Comparison of ENCODE assay signal across 15 cellular contexts in genomic region chr17:49814781-49815496, GRCh38. TPM values are rescaled to one million over a fixed set of nuclear protein-coding genes. Genes with fewer than 3 reads are reported as not detected.
DNase-seq lines count a peak whose midpoint lies in the region; ATAC-seq, FAIRE-seq and TF ChIP-seq lines count a peak whose summit lies in the region.
"Had no signal": no experiment of that assay in that cellular context is flagged by ENCODE, and none has a peak within 500 bp of the region (broad histone marks: within the 10 kb centered on the region; RNA-seq: fewer than 3 reads in every experiment).

No MANE protein-coding gene starts in this region.

- H2AFZ ChIP-seq in H1 (ENCODE audit: low read length): no peak overlapping the region

- no peaks in the 10 kb centered on the region for H3K27me3 ChIP-seq in H1 (replicated peaks in 1 of 4; ENCODE audit: control insufficient read depth in 3 of 4, extremely low read depth in 1 of 4, insufficient read depth in 3 of 4, low read length in 3 of 4)
- no peaks in the 10 kb centered on the region for H3K27me3 ChIP-seq in muscle layer of duodenum (ENCODE audit: low read depth, low read length)
- H3K27me3 ChIP-seq in upper lobe of left lung: no peaks in the 10 kb centered on the region

- peaks cover 65% of the 10 kb centered on the region for H3K4me1 Mint-ChIP-seq in activated naive CD4-positive, alpha-beta T cell treated with anti-CD3 and anti-CD28 coated beads, Interleukin-2, amount 10 ng/mL, durations not matched to agents 7 days and 5 days

- no peak for TF ChIP-seq RAD21 in H1 (IDR thresholded peaks at IDR 0.05 in 1 of 2, conservative IDR thresholded peaks at IDR 0.05 in 1 of 2; ENCODE audit: low read depth in 2 of 2, low read length in 2 of 2)

- H3K23ac ChIP-seq in H1 (ENCODE audit: insufficient read length): no peak overlapping the region

- WGBS in H1 (ENCODE audit: extremely low coverage in 1 of 2, insufficient coverage in 1 of 2, insufficient read length in 1 of 2, insufficient replicate concordance in 2 of 2, low coverage in 1 of 2, low lambda C conversion rate in 2 of 2, missing lambda C conversion rate in 1 of 2), 2 experiments: 42% methylated on average over 3 of the region's 3 CpGs; no CpG with 5 or more reads in 1 of the 2 experiments
- WGBS in upper lobe of left lung, 2 donors: 82 to 89% methylated on average over 3 of the region's 3 CpGs

- H3K4me3 Mint-ChIP-seq in activated naive CD4-positive, alpha-beta T cell treated with anti-CD3 and anti-CD28 coated beads, Interleukin-2, amount 10 ng/mL, durations not matched to agents 7 days and 5 days: no peak overlapping the region

- peak overlapping the region; percentile 97 for H2BK120ac ChIP-seq in H1 (replicated peaks; ENCODE audit: low read depth, low read length)

- CTCF ChIA-PET in activated naive CD4-positive, alpha-beta T cell treated with anti-CD3 and anti-CD28 coated beads, Interleukin-2, amount 10 ng/mL, durations not matched to agents 7 days and 5 days (lab: Charles Lee): no interaction called here
- CTCF ChIA-PET in H1 (lab: Charles Lee; ENCODE audit: partially characterized antibody): interaction anchor here (0.7 to 2.5 kb wide), 5 partner anchors 16 to 182 kb away, joined by 3 to 10 read pairs (median 4); no protein-coding TSS in a partner anchor

- H4K20me1 ChIP-seq in H1 (replicated peaks in 1 of 2; ENCODE audit: control insufficient read depth in 1 of 2, insufficient read depth in 2 of 2, low read length in 2 of 2): no peaks in the 10 kb centered on the region

- TF ChIP-seq POLR2A in H1 (IDR thresholded peaks at IDR 0.05; ENCODE audit: control extremely low read depth in 1 of 2, low read depth in 2 of 2, low read length in 2 of 2) (no peak), upper lobe of left lung (IDR thresholded peaks at IDR 0.05) (no peak)

- H3K27me3 Mint-ChIP-seq in activated naive CD4-positive, alpha-beta T cell treated with anti-CD3 and anti-CD28 coated beads, Interleukin-2, amount 10 ng/mL, durations not matched to agents 7 days and 5 days: no peaks in the 10 kb centered on the region

- peak overlapping the region; percentile 67 to 81 for H3K4me2 ChIP-seq in H1 (ENCODE audit: insufficient read depth in 1 of 2, low read depth in 2 of 2, low read length in 2 of 2)

- POLR2A ChIA-PET in H1 (lab: Charles Lee; ENCODE audit: partially characterized antibody): interaction anchor here (0.7 to 2.0 kb wide), 7 partner anchors 8 to 52 kb away, joined by 3 to 5 read pairs (median 4); partner anchors contain the start of gene KAT7

- H3K27ac ChIP-seq in H1 (ENCODE audit: low read depth, low read length) (peak overlapping the region; percentile 72), muscle layer of duodenum (ENCODE audit: low read length) (peak overlapping the region; percentile 5), upper lobe of left lung (peak overlapping the region; percentile 26 to 75 (median 54))
- H3K27ac ChIP-seq: SK-N-MC had no signal

- peak overlapping the region; percentile 39 for H4K5ac ChIP-seq in H1 (ENCODE audit: insufficient read length, low read depth, low read length)

- H3K4me3 ChIP-seq in H1 (ENCODE audit: extremely low read depth in 1 of 4, insufficient read depth in 2 of 4, low read depth in 3 of 4, low read length in 4 of 4) (peak overlapping the region; percentile 11 to 54 (median 21); a peak in 7 of 8 replicates), muscle layer of duodenum (ENCODE audit: low read depth in 1 of 2, low read length in 2 of 2) (no peak overlapping the region), upper lobe of left lung (no peak overlapping the region)
- H3K4me3 ChIP-seq: mucosa of descending colon, SK-N-MC had no signal

- H3K14ac ChIP-seq in H1 (ENCODE audit: insufficient read length): no peak overlapping the region

- no peaks in the 10 kb centered on the region for H3K9me3 ChIP-seq in H1 (ENCODE audit: insufficient read depth in 2 of 2, low read depth in 1 of 2, low read length in 1 of 2)
- H3K9me3 ChIP-seq in muscle layer of duodenum (ENCODE audit: control insufficient read depth in 1 of 2, low read length in 2 of 2): no peaks in the 10 kb centered on the region
- no peaks in the 10 kb centered on the region for H3K9me3 ChIP-seq in upper lobe of left lung
- H3K9me3 ChIP-seq: mucosa of descending colon had no signal

- H3K18ac ChIP-seq in H1 (ENCODE audit: extremely low read depth, low read length): peak overlapping the region; percentile 65; the same call in 1 of the 2 replicates

- no peak overlapping the region for H4K8ac ChIP-seq in H1 (ENCODE audit: extremely low read depth, insufficient read depth, low read length)

- H2AK5ac ChIP-seq in H1 (ENCODE audit: low read depth, low read length): no peak overlapping the region

- H3K4ac ChIP-seq in H1 (replicated peaks; ENCODE audit: insufficient read length, low read depth, low read length): peak overlapping the region; percentile 86

- FAIRE-seq in H1 (lab: Jason Lieb, UNC): no peak
- FAIRE-seq: H54 had no signal

- H3K36me3 ChIP-seq in H1 (ENCODE audit: control insufficient read depth in 2 of 4, insufficient read depth in 4 of 4, low read length in 3 of 4): peaks cover 5 to 34% (median 17%) of the 10 kb centered on the region in 4 experiments
- peaks cover 41 to 47% of the 10 kb centered on the region in 2 donors for H3K36me3 ChIP-seq in muscle layer of duodenum (ENCODE audit: control insufficient read depth in 1 of 2, insufficient read depth in 2 of 2, low read length in 2 of 2)
- peaks cover 24 to 86% (median 56%) of the 10 kb centered on the region in 4 donors for H3K36me3 ChIP-seq in upper lobe of left lung

- no peak overlapping the region for H2BK15ac ChIP-seq in H1 (ENCODE audit: low read length)

- DNase-seq in activated naive CD4-positive, alpha-beta T cell treated with anti-CD3 and anti-CD28 coated beads, Interleukin-2, amount 10 ng/mL, durations not matched to agents 7 days and 5 days: no peak
- DNase-seq in activated naive CD4-positive, alpha-beta T cell treated with anti-CD3 and anti-CD28 coated beads, Interleukin-2, amount 50 U/mL, for 72 hours (ENCODE audit: low spot score in 2 of 2): no peak
- DNase-seq in H1 (ENCODE audit: low read depth in 1 of 2, low spot score in 2 of 2) (no peak), upper lobe of left lung (no peak)
- no peak for DNase-seq in stimulated activated naive CD8-positive, alpha-beta T cell treated with anti-CD3 and anti-CD28 coated beads, Interleukin-15, Interleukin-2, amounts not matched to agents 100 U/mL and 50 U/mL, for 24 hours
- no peak for DNase-seq in stimulated activated CD4-positive, alpha-beta T cell treated with anti-CD3 and anti-CD28 coated beads, Interleukin-4, amount 100 ng/mL, for 4 hours
- DNase-seq in stimulated activated CD4-positive, alpha-beta T cell treated with anti-CD3 and anti-CD28 coated beads, Interleukin-12 subunit alpha, Interleukin-12 subunit beta, amount 100 ng/mL, for 4 hours: no peak
- DNase-seq: activated CD4-positive, alpha-beta T cell treated with anti-CD3 and anti-CD28 coated beads, Interleukin-2, amount 50 U/mL, for 48 hours; mucosa of descending colon; NCI-H524; stimulated activated naive CD4-positive, alpha-beta T cell treated with Interleukin-2 at 50 U/mL for 16 hours had no signal

- H3K79me1 ChIP-seq in H1 (ENCODE audit: low read depth, low read length): no peaks in the 10 kb centered on the region; the same call in none of the 2 replicates

- H2BK5ac ChIP-seq in H1 (ENCODE audit: low read depth, low read length): peak overlapping the region; percentile 87; the same call in 1 of the 2 replicates

- peak overlapping the region in 3 of 4 experiments; percentile 47 to 54 (median 54); a peak in 5 of 7 replicates for H3K9ac ChIP-seq in H1 (replicated peaks in 1 of 4; ENCODE audit: extremely low read depth in 1 of 4, low read depth in 3 of 4, low read length in 3 of 4)

- TF ChIP-seq EP300 in H1 (IDR thresholded peaks at IDR 0.05; ENCODE audit: borderline replicate concordance in 1 of 2, low read depth in 2 of 2, low read length in 2 of 2): no peak
- TF ChIP-seq EP300 in upper lobe of left lung (IDR thresholded peaks at IDR 0.05): no peak

- TF ChIP-seq CTCF in H1 (IDR thresholded peaks at IDR 0.05; ENCODE audit: control extremely low read depth in 1 of 3, insufficient read depth in 1 of 3, low read depth in 1 of 3, low read length in 3 of 3): no peak
- no peak for TF ChIP-seq CTCF in upper lobe of left lung (IDR thresholded peaks at IDR 0.05)

- no peak overlapping the region for H2BK12ac ChIP-seq in H1 (ENCODE audit: low read depth, low read length)

- no peak for ATAC-seq in activated naive CD4-positive, alpha-beta T cell treated with anti-CD3 and anti-CD28 coated beads, Interleukin-2, amount 50 U/mL, for 72 hours
- no peak for ATAC-seq in upper lobe of left lung (ENCODE audit: low FRiP score in 2 of 2)
- no peak for ATAC-seq in stimulated activated naive CD8-positive, alpha-beta T cell treated with anti-CD3 and anti-CD28 coated beads, Interleukin-15, Interleukin-2, amounts not matched to agents 100 U/mL and 50 U/mL, for 24 hours
- ATAC-seq: mucosa of descending colon had no signal

- H3K23me2 ChIP-seq in H1 (ENCODE audit: low read depth, low read length): peaks cover 4% of the 10 kb centered on the region; the same call in 1 of the 2 replicates

- H3K27ac Mint-ChIP-seq in activated naive CD4-positive, alpha-beta T cell treated with anti-CD3 and anti-CD28 coated beads, Interleukin-2, amount 10 ng/mL, durations not matched to agents 7 days and 5 days: peak overlapping the region; percentile 69
- peak overlapping the region in 1 of 2 donors; percentile 45 for H3K27ac Mint-ChIP-seq in activated naive CD4-positive, alpha-beta T cell treated with anti-CD3 and anti-CD28 coated beads, Interleukin-2, amount 50 U/mL, for 72 hours

- peak overlapping the region; percentile 92 for H3K56ac ChIP-seq in H1 (replicated peaks; ENCODE audit: insufficient read length, low read depth, low read length)

- peaks cover 59% of the 10 kb centered on the region for H3K36me3 Mint-ChIP-seq in activated naive CD4-positive, alpha-beta T cell treated with anti-CD3 and anti-CD28 coated beads, Interleukin-2, amount 10 ng/mL, durations not matched to agents 7 days and 5 days
- H3K36me3 Mint-ChIP-seq in activated naive CD4-positive, alpha-beta T cell treated with anti-CD3 and anti-CD28 coated beads, Interleukin-2, amount 50 U/mL, for 72 hours: peaks cover 13 to 48% of the 10 kb centered on the region in 2 donors

- H2BK20ac ChIP-seq in H1 (ENCODE audit: low read length): no peak overlapping the region

- no peaks in the 10 kb centered on the region for H3K9me3 Mint-ChIP-seq in activated naive CD4-positive, alpha-beta T cell treated with anti-CD3 and anti-CD28 coated beads, Interleukin-2, amount 10 ng/mL, durations not matched to agents 7 days and 5 days
- no peaks in the 10 kb centered on the region for H3K9me3 Mint-ChIP-seq in activated naive CD4-positive, alpha-beta T cell treated with anti-CD3 and anti-CD28 coated beads, Interleukin-2, amount 50 U/mL, for 72 hours

- H3K4me1 ChIP-seq in H1 (replicated peaks in 1 of 4; ENCODE audit: control insufficient read depth in 3 of 4, insufficient read depth in 4 of 4, low read length in 3 of 4): peaks cover 6 to 24% (median 20%) of the 10 kb centered on the region in 4 experiments; a peak in 6 of 7 replicates
- H3K4me1 ChIP-seq in muscle layer of duodenum (ENCODE audit: control insufficient read depth in 1 of 2, insufficient read depth in 2 of 2, low read length in 2 of 2): peaks cover 0 to 24% of the 10 kb centered on the region in 2 donors
- peaks cover 13 to 25% (median 19%) of the 10 kb centered on the region in 4 donors for H3K4me1 ChIP-seq in upper lobe of left lung

- H3K79me2 ChIP-seq in H1 (ENCODE audit: control insufficient read depth in 1 of 2, insufficient read depth in 2 of 2, low read length in 2 of 2): peaks cover 0 to 31% of the 10 kb centered on the region in 2 experiments; a peak in 3 of 4 replicates

- H4K91ac ChIP-seq in H1 (replicated peaks; ENCODE audit: insufficient read length, low read length): peak overlapping the region; percentile 94

RNA-seq across cellular contexts. Expression of gene KAT7, which starts 26.5 kb away (rescaled TPM):
- total RNA-seq in activated naive CD4-positive, alpha-beta T cell treated with anti-CD3 and anti-CD28 coated beads, Interleukin-2, amount 50 U/mL, for 72 hours: 100 to 1,000 TPM in 1 of 2 donors, 10 to 100 TPM in 1; 75.4 to 119 TPM
- total RNA-seq in H1 (2021; fragmentation: NEBNext Ultra II Directional; extraction: Animal tissue kit (Norgen Biotek cat#: 25700)): 138 and 139 TPM in 2 replicates
- 56.2 and 90.9 TPM in 2 replicates for polyA plus RNA-seq in H1 (2011; rRNA removed)
- 70.9 TPM for polyA plus RNA-seq in H1 (2011; cell fraction: cytosol; rRNA removed)
- polyA plus RNA-seq in H1 (2011; cell fraction: nucleus; rRNA removed): 44.8 TPM
- polyA plus RNA-seq in H1 (2012, experiment 1 of 2): 68.5 to 97.8 TPM (median 78.6 TPM) in 4 replicates
- polyA plus RNA-seq in H1 (2012, experiment 2 of 2): 57.4 TPM
- polyA plus RNA-seq in H1 (2013, experiment 1 of 2): 104 TPM
- polyA plus RNA-seq in H1 (2013, experiment 2 of 2): 104 TPM
- polyA minus RNA-seq in H1 (2011; rRNA and poly(A)+ RNA removed): 172 and 217 TPM in 2 replicates
- 115 TPM for polyA minus RNA-seq in H1 (2011; cell fraction: cytosol; rRNA and poly(A)+ RNA removed)
- 104 TPM for polyA minus RNA-seq in H1 (2011; cell fraction: nucleus; rRNA and poly(A)+ RNA removed)
- total RNA-seq in upper lobe of left lung: 10 to 100 TPM; 30.1 to 57.4 (median 49.8) TPM

RNA-seq across cellular contexts. Expression of gene TAC4, which starts 32.9 kb away (rescaled TPM):
- not detected for total RNA-seq in activated naive CD4-positive, alpha-beta T cell treated with anti-CD3 and anti-CD28 coated beads, Interleukin-2, amount 50 U/mL, for 72 hours
- total RNA-seq in H1 (2021; fragmentation: NEBNext Ultra II Directional; extraction: Animal tissue kit (Norgen Biotek cat#: 25700)): not detected in 2 replicates
- polyA plus RNA-seq in H1 (2011; rRNA removed): 0.15 and 0.22 TPM in 2 replicates
- 0.31 TPM for polyA plus RNA-seq in H1 (2011; cell fraction: cytosol; rRNA removed)
- polyA plus RNA-seq in H1 (2011; cell fraction: nucleus; rRNA removed): 0.54 TPM
- polyA plus RNA-seq in H1 (2012, experiment 1 of 2): 0.52 to 0.61 TPM in 2 of 4 replicates, not detected in the others
- not detected for polyA plus RNA-seq in H1 (2012, experiment 2 of 2)
- not detected for polyA plus RNA-seq in H1 (2013, experiment 1 of 2)
- polyA plus RNA-seq in H1 (2013, experiment 2 of 2): not detected
- polyA minus RNA-seq in H1 (2011; rRNA and poly(A)+ RNA removed): not detected in 2 replicates
- polyA minus RNA-seq in H1 (2011; cell fraction: cytosol; rRNA and poly(A)+ RNA removed): not detected
- polyA minus RNA-seq in H1 (2011; cell fraction: nucleus; rRNA and poly(A)+ RNA removed): not detected
- total RNA-seq in upper lobe of left lung: not detected
- total RNA-seq: mucosa of descending colon had no signal
- polyA plus RNA-seq: AG04450 had no signal

RNA-seq across cellular contexts. Expression of gene FAM117A, which starts 51.0 kb away (rescaled TPM):
- total RNA-seq in activated naive CD4-positive, alpha-beta T cell treated with anti-CD3 and anti-CD28 coated beads, Interleukin-2, amount 50 U/mL, for 72 hours: 10 to 100 TPM; 13.3 to 25.0 TPM
- 25.3 and 28.4 TPM in 2 replicates for total RNA-seq in H1 (2021; fragmentation: NEBNext Ultra II Directional; extraction: Animal tissue kit (Norgen Biotek cat#: 25700))
- polyA plus RNA-seq in H1 (2011; rRNA removed): 45.7 and 52.3 TPM in 2 replicates
- 26.3 TPM for polyA plus RNA-seq in H1 (2011; cell fraction: cytosol; rRNA removed)
- polyA plus RNA-seq in H1 (2011; cell fraction: nucleus; rRNA removed): 35.8 TPM
- 23.6 to 29.0 TPM (median 26.4 TPM) in 4 replicates for polyA plus RNA-seq in H1 (2012, experiment 1 of 2)
- polyA plus RNA-seq in H1 (2012, experiment 2 of 2): 23.9 TPM
- 29.6 TPM for polyA plus RNA-seq in H1 (2013, experiment 1 of 2)
- polyA plus RNA-seq in H1 (2013, experiment 2 of 2): 32.5 TPM
- polyA minus RNA-seq in H1 (2011; rRNA and poly(A)+ RNA removed): 15.5 and 22.0 TPM in 2 replicates
- 19.9 TPM for polyA minus RNA-seq in H1 (2011; cell fraction: cytosol; rRNA and poly(A)+ RNA removed)
- 19.4 TPM for polyA minus RNA-seq in H1 (2011; cell fraction: nucleus; rRNA and poly(A)+ RNA removed)
- total RNA-seq in upper lobe of left lung: 10 to 100 TPM; 15.1 to 22.0 (median 18.2) TPM

Comparison
In these comparisons a context has a peak if more than half of its experiments do, and no peak if none do; other contexts are left out.
1. H3K27ac ChIP-seq: peak in every context shown above with its lines; median percentile 72 in H1; 54 in upper lobe of left lung; 5 in muscle layer of duodenum.
2. H3K4me3 ChIP-seq: peak in H1 (4 of 4); none in muscle layer of duodenum (0 of 2) and upper lobe of left lung (0 of 4).